ENCODE assay signal across 8 cellular contexts in genomic region chr12:21941522-21942376, GRCh38. TPM values are rescaled to one million over a fixed set of nuclear protein-coding genes. Genes with fewer than 3 reads are reported as not detected.
A peak's percentile ranks its signal among the peaks of the same experiment; 100 is the strongest.
DNase-seq lines count a peak whose midpoint lies in the region; ATAC-seq and TF ChIP-seq lines count a peak whose summit lies in the region.

No MANE protein-coding gene starts in this region.

- peak; percentile 61 for TF ChIP-seq CTCF in psoas muscle (IDR thresholded peaks at IDR 0.05)

- H3K4me3 ChIP-seq in right cardiac atrium (ENCODE audit: low read length) = peak overlapping the region; percentile 75
- H3K4me3 ChIP-seq in psoas muscle = peak overlapping the region; percentile 80

- H3K9me3 Mint-ChIP-seq in activated naive CD8-positive, alpha-beta T cell (ENCODE audit: low read depth) = peaks cover 9% of the 10 kb centered on the region

- H3K9me3 ChIP-seq in right cardiac atrium (ENCODE audit: control insufficient read depth, low read length) (no peaks in the 10 kb centered on the region), psoas muscle (peaks cover 16% of the 10 kb centered on the region)

- H3K36me3 Mint-ChIP-seq in activated naive CD8-positive, alpha-beta T cell = peaks cover 4% of the 10 kb centered on the region

- H3K4me1 ChIP-seq in right cardiac atrium (ENCODE audit: control insufficient read depth, insufficient read depth, low read length) (no peaks in the 10 kb centered on the region), psoas muscle (peaks cover 18% of the 10 kb centered on the region)

- TF ChIP-seq POLR2A in GM18526 (IDR thresholded peaks at IDR 0.05; ENCODE audit: extremely low read depth, insufficient read length) = peak; percentile 22

- peaks cover 48% of the 10 kb centered on the region for H3K27me3 Mint-ChIP-seq in activated naive CD8-positive, alpha-beta T cell

- peak overlapping the region; percentile 70 for H3K4me3 Mint-ChIP-seq in activated naive CD8-positive, alpha-beta T cell

- peak; percentile 90 to 91 for ATAC-seq in right cardiac atrium
- peak; percentile 82 to 87 (median 86) for ATAC-seq in psoas muscle
- ATAC-seq in HG03095 (IDR thresholded peaks at IDR 0.05; ENCODE audit: unreplicated experiment) = no peak

- H3K4me1 Mint-ChIP-seq in activated naive CD8-positive, alpha-beta T cell (ENCODE audit: low read depth) = peaks cover 19% of the 10 kb centered on the region

- peaks cover 0 to under 1% of the 10 kb centered on the region in 2 donors for H3K36me3 ChIP-seq in psoas muscle (ENCODE audit: insufficient read depth in 1 of 2, low read depth in 1 of 2)

- no peak overlapping the region for H3K27ac Mint-ChIP-seq in activated naive CD8-positive, alpha-beta T cell

- peak overlapping the region; percentile 86 for H3K27ac ChIP-seq in right cardiac atrium (ENCODE audit: low read length)
- H3K27ac ChIP-seq in psoas muscle = peak overlapping the region; percentile 94

- no peaks in the 10 kb centered on the region for H3K27me3 ChIP-seq in right cardiac atrium (ENCODE audit: control insufficient read depth, insufficient read depth)
- no peaks in the 10 kb centered on the region for H3K27me3 ChIP-seq in psoas muscle (ENCODE audit: insufficient read depth in 3 of 3, low read length in 2 of 3)

- intact Hi-C loops in right cardiac atrium (cut with DNase I) (loop anchor here in 2 of 4 donors (2.0 to 5.0 kb wide), 2 partner anchors 167 to 169 kb away; partner anchors contain the start of gene KCNJ8 (in 2 of the 2)), psoas muscle (cut with DNase I) (loop anchor here in 1 of 2 donors (5.0 kb wide), 1 partner anchor 51 kb away; no protein-coding TSS in a partner anchor)

- DNase-seq in right cardiac atrium = peak; percentile 77 to 89 (median 89)
- peak; percentile 71 to 87 for DNase-seq in psoas muscle
- DNase-seq in UCSD-AML1 (lab: John Stamatoyannopoulos, UW; ENCODE audit: unreplicated experiment) = no peak
- no peak for DNase-seq in NOMO-1 (lab: John Stamatoyannopoulos, UW; ENCODE audit: unreplicated experiment in 2 of 2)
- no peak for DNase-seq in activated effector memory CD4-positive, alpha-beta T cell treated with anti-CD3 and anti-CD28 coated beads, Interleukin-2, amount 50 U/mL, for 16 hours

- 1% methylated on average over 51 of the region's 51 CpGs for WGBS in right cardiac atrium
- 2 to 3% (median 2%) methylated on average over 51 of the region's 51 CpGs for WGBS in psoas muscle, 3 donors

RNA-seq across cellular contexts. Expression of gene ABCC9, which starts 0.5 kb away (rescaled TPM):
- total RNA-seq in right cardiac atrium = 10 to 100 TPM; 46.5 to 67.8 (median 56.7) TPM
- polyA plus RNA-seq in right cardiac atrium = 12.1 TPM
- total RNA-seq in psoas muscle = 10 to 100 TPM; 52.7 to 94.9 (median 88.8) TPM
- 10 to 100 TPM in 2 of 3 donors, 1 to 10 TPM in 1; 4.5 to 20.0 (median 14.7) TPM for polyA plus RNA-seq in psoas muscle

Comparison
In these comparisons a context has a peak if more than half of its experiments do, and no peak if none do; other contexts are left out.
1. DNase-seq: peak in right cardiac atrium (3 of 3) and psoas muscle (2 of 2); none in UCSD-AML1 (single experiment), NOMO-1 (0 of 2) and activated effector memory CD4-positive, alpha-beta T cell treated with anti-CD3 and anti-CD28 coated beads, Interleukin-2, amount 50 U/mL, for 16 hours (single experiment).